Comparison of ENCODE assay signal across 8 cellular contexts in genomic region chr15:74906450-74907276, GRCh38. TPM values are rescaled to one million over a fixed set of nuclear protein-coding genes. Genes with fewer than 3 reads are reported as not detected.
A peak's percentile ranks its signal among the peaks of the same experiment; 100 is the strongest.
DNase-seq lines count a peak whose midpoint lies in the region; ATAC-seq lines count a peak whose summit lies in the region.

Gene FAM219B (minus strand): TSS chr15:74906851. CDS start chr15:74906800, 51 bp downstream.

- ATAC-seq in GM18909 (IDR thresholded peaks at IDR 0.05; ENCODE audit: poor library complexity, unreplicated experiment), result peak; percentile 81
- peak; percentile 84 for ATAC-seq in HG03175 (IDR thresholded peaks at IDR 0.05; ENCODE audit: unreplicated experiment)

- DNase-seq in AG08395 (ENCODE audit: low spot score) (peak; percentile 99), NCI-H460 (ENCODE audit: extremely low read depth, low read depth) (peak; percentile 82), kidney tubule cell (ENCODE audit: low spot score) (peak; percentile 90)
- peak; percentile 64 to 75 for DNase-seq in activated CD4-positive, alpha-beta T cell treated with anti-CD3 and anti-CD28 coated beads for 4 hours
- peak; percentile 47 to 73 (median 60) for DNase-seq in stimulated activated CD4-positive, alpha-beta T cell treated with anti-CD3 and anti-CD28 coated beads, Interleukin-1b, Interleukin-23, amount 100 ng/mL, for 24 hours (ENCODE audit: low read depth in 4 of 4, low spot score in 1 of 4)

- peak within 1 kb of the TSS; percentile 88 for H3K27ac ChIP-seq in cingulate gyrus (ENCODE audit: low read depth, low read length)

RNA-seq across cellular contexts. Expression of gene FAM219B, which starts in this region (rescaled TPM):
- 41.3 and 41.9 TPM in 2 replicates for total RNA-seq in NCI-H460 (2014; rRNA removed; shearing (Covaris generic))
- 240 and 265 TPM in 2 replicates for polyA plus RNA-seq in NCI-H460 (2014; cell fraction: nucleus; rRNA removed)

Comparison
In these comparisons a context has a peak if more than half of its experiments do, and no peak if none do; other contexts are left out.
1. Peak in every context shown above with its lines: DNase-seq, ATAC-seq and H3K27ac ChIP-seq.